ENCODE assay signal across 8 cellular contexts in genomic region chr10:43348511-43349312, GRCh38. TPM values are rescaled to one million over a fixed set of nuclear protein-coding genes. Genes with fewer than 3 reads are reported as not detected.
DNase-seq lines count a peak whose midpoint lies in the region; ATAC-seq and TF ChIP-seq lines count a peak whose summit lies in the region.

No MANE protein-coding gene starts in this region.

- no peak overlapping the region for H3K4me3 ChIP-seq in GM12875 (ENCODE audit: low read depth, low read length)

- TF ChIP-seq CTCF in GM12875 (IDR thresholded peaks at IDR 0.05; ENCODE audit: borderline replicate concordance, insufficient read depth, low read depth, low read length): peak; percentile 96

- no peaks in the 10 kb centered on the region for H3K36me3 Mint-ChIP-seq in activated naive CD8-positive, alpha-beta T cell treated with anti-CD3 and anti-CD28 coated beads, Interleukin-2, amount 50 U/mL, for 24 hours (ENCODE audit: low read depth)

- H3K4me1 Mint-ChIP-seq in activated naive CD8-positive, alpha-beta T cell treated with anti-CD3 and anti-CD28 coated beads, Interleukin-2, amount 50 U/mL, for 24 hours: peaks cover 9% of the 10 kb centered on the region

- intact Hi-C loops in left cardiac atrium (cut with DNase I): loop anchor here in 1 of 2 donors (2.0 kb wide), 1 partner anchor 56 kb away; no protein-coding TSS in a partner anchor

- no peaks in the 10 kb centered on the region for H3K9me3 Mint-ChIP-seq in activated naive CD8-positive, alpha-beta T cell treated with anti-CD3 and anti-CD28 coated beads, Interleukin-2, amount 50 U/mL, for 24 hours

- H3K27ac Mint-ChIP-seq in activated naive CD8-positive, alpha-beta T cell treated with anti-CD3 and anti-CD28 coated beads, Interleukin-2, amount 50 U/mL, for 24 hours: no peak overlapping the region

- DNase-seq in NAMALWA (ENCODE audit: low spot score): peak; percentile 91
- peak; percentile 22 to 71 for DNase-seq in SW 1271 (lab: John Stamatoyannopoulos, UW)
- peak; percentile 88 for DNase-seq in activated naive CD8-positive, alpha-beta T cell treated with anti-CD3 and anti-CD28 coated beads, Interleukin-2, amount 50 U/mL, for 24 hours
- peak; percentile 85 for DNase-seq in left cardiac atrium
- DNase-seq in retina: peak; percentile 89
- no peak for DNase-seq in T1000 (lab: John Stamatoyannopoulos, UW)

- H3K27me3 Mint-ChIP-seq in activated naive CD8-positive, alpha-beta T cell treated with anti-CD3 and anti-CD28 coated beads, Interleukin-2, amount 50 U/mL, for 24 hours: peaks cover 2% of the 10 kb centered on the region

- ATAC-seq in HG02571 (IDR thresholded peaks at IDR 0.05; ENCODE audit: unreplicated experiment) (peak; percentile 99), left cardiac atrium (peak; percentile 96 to 98)
- peak; percentile 100 for ATAC-seq in activated naive CD8-positive, alpha-beta T cell treated with anti-CD3 and anti-CD28 coated beads, Interleukin-2, amount 50 U/mL, for 24 hours

- no peak overlapping the region for H3K4me3 Mint-ChIP-seq in activated naive CD8-positive, alpha-beta T cell treated with anti-CD3 and anti-CD28 coated beads, Interleukin-2, amount 50 U/mL, for 24 hours

RNA-seq across cellular contexts. Expression of gene FXYD4, which starts 22.7 kb away (rescaled TPM):
- not detected for total RNA-seq in left cardiac atrium
